9 cellular contexts compared by ENCODE assay signal in genomic region chr2:73690372-73691088, GRCh38. TPM values are rescaled to one million over a fixed set of nuclear protein-coding genes. Genes with fewer than 3 reads are reported as not detected.
DNase-seq lines count a peak whose midpoint lies in the region; ATAC-seq and TF ChIP-seq lines count a peak whose summit lies in the region.
"Not testable (repeated sequence)": the region's sequence is repeated elsewhere in the genome, so short reads cannot be mapped to it uniquely, and the experiment has no call there.
"Had no signal": no experiment of that assay in that cellular context is flagged by ENCODE, and none has a peak within 500 bp of the region (broad histone marks: within the 10 kb centered on the region; RNA-seq: fewer than 3 reads in every experiment).

No MANE protein-coding gene starts in this region.

- H3K4me2 ChIP-seq in GM23338; Loucy (ENCODE audit: low read depth, low read length, poor library complexity, severe bottlenecking): not testable (repeated sequence)

- H3K27me3 Mint-ChIP-seq in GM23338 (ENCODE audit: insufficient read depth, low read depth, poor library complexity): not testable (repeated sequence)

- not testable (repeated sequence) for H3K4me3 ChIP-seq in GM23338; Loucy (ENCODE audit: low read length, poor library complexity, severe bottlenecking); RWPE2 (ENCODE audit: severe bottlenecking); fibroblast of the aortic adventitia (ENCODE audit: low read depth, low read length); thyroid gland (replicated peaks in 1 of 3)

- in situ Hi-C loops in G401 (cut with HindIII; ENCODE audit: low sequenced_read_pairs): not testable (repeated sequence)

- H3K9ac ChIP-seq in Loucy (ENCODE audit: low read depth, low read length, poor library complexity, severe bottlenecking): not testable (repeated sequence)

- not testable (repeated sequence) for H3K27ac ChIP-seq in GM23338 (ENCODE audit: low read depth); RWPE2 (ENCODE audit: poor library complexity, severe bottlenecking); thyroid gland

- TF ChIP-seq CTCF in GM23338 (conservative IDR thresholded peaks at IDR 0.05; ENCODE audit: low read depth in 2 of 2) (peak in 1 of 2 experiments; percentile 57; a peak in 2 of 4 replicates), Loucy (conservative IDR thresholded peaks at IDR 0.05; ENCODE audit: low read length) (peak; percentile 68), RWPE2 (IDR thresholded peaks at IDR 0.05; ENCODE audit: poor library complexity, severe bottlenecking) (peak; percentile 75), fibroblast of the aortic adventitia (IDR thresholded peaks at IDR 0.05; ENCODE audit: insufficient read depth, low read length) (peak; percentile 60), thyroid gland (IDR thresholded peaks at IDR 0.05) (peak in 2 of 6 experiments; percentile 21 to 51)

- DNase-seq in G401 (ENCODE audit: low spot score) (peak; percentile 26), GM23338 (ENCODE audit: low spot score) (peak; percentile 54), fibroblast of the aortic adventitia (ENCODE audit: low read depth) (peak; percentile 24), myocyte (ENCODE audit: low read depth) (peak; percentile 13), thyroid gland (peak; percentile 3 to 5)
- DNase-seq in RWPE2 (ENCODE audit: low spot score): not testable (repeated sequence)
- peak; percentile 2 for DNase-seq in activated gamma-delta T cell treated with anti-CD3 and anti-CD28 coated beads, Interleukin-2, amount 50 U/mL, for 16 hours (ENCODE audit: low read depth)

- WGBS in thyroid gland, 2 donors: 59 to 66% methylated on average over 4 of the region's 4 CpGs

- H3K4me3 Mint-ChIP-seq in GM23338: not testable (repeated sequence)

- H3K9me3 Mint-ChIP-seq in GM23338: not testable (repeated sequence)

- not testable (repeated sequence) for H3F3A ChIP-seq in GM23338 (replicated peaks; ENCODE audit: low read depth); Loucy (ENCODE audit: low read depth)

- not testable (repeated sequence) for H3K27ac Mint-ChIP-seq in GM23338

- H3K9me2 ChIP-seq in GM23338 (ENCODE audit: insufficient read depth); Loucy (replicated peaks; ENCODE audit: low read depth, low read length): not testable (repeated sequence)

- not testable (repeated sequence) for H3K4me1 ChIP-seq in GM23338 (ENCODE audit: insufficient read depth); Loucy (ENCODE audit: insufficient read depth, low read length, poor library complexity, severe bottlenecking); RWPE2 (ENCODE audit: insufficient read depth, poor library complexity, severe bottlenecking); thyroid gland

- H3K27me3 ChIP-seq in GM23338 (ENCODE audit: insufficient read depth); Loucy (ENCODE audit: insufficient read depth, low read length, poor library complexity, severe bottlenecking); RWPE2 (ENCODE audit: insufficient read depth, poor library complexity, severe bottlenecking); thyroid gland: not testable (repeated sequence)

- H3K79me2 ChIP-seq in GM23338 (replicated peaks; ENCODE audit: insufficient read depth); Loucy (ENCODE audit: insufficient read depth, low read length): not testable (repeated sequence)

- ATAC-seq in GM23338 (peak; percentile 99), RWPE2 (ENCODE audit: low read depth) (peak; percentile 89)

- H3K9me3 ChIP-seq in Loucy (ENCODE audit: insufficient read depth, low read depth, low read length); RWPE2 (ENCODE audit: severe bottlenecking); thyroid gland: not testable (repeated sequence)

- not testable (repeated sequence) for H3K4me1 Mint-ChIP-seq in GM23338

- H3K36me3 ChIP-seq in GM23338 (ENCODE audit: insufficient read depth); Loucy (ENCODE audit: insufficient read depth, low read length); RWPE2 (ENCODE audit: low read depth); thyroid gland: not testable (repeated sequence)

- TF ChIP-seq POLR2A in thyroid gland (IDR thresholded peaks at IDR 0.05): not testable (repeated sequence)

- H3K36me3 Mint-ChIP-seq in GM23338 (ENCODE audit: low read depth): not testable (repeated sequence)

- intact Hi-C loops in thyroid gland (cut with DNase I): not testable (repeated sequence)

- not testable (repeated sequence) for H4K20me1 ChIP-seq in GM23338 (replicated peaks; ENCODE audit: insufficient read depth); Loucy (ENCODE audit: insufficient read depth, low read length, poor library complexity, severe bottlenecking)

- H2AFZ ChIP-seq in GM23338: not testable (repeated sequence)
- 0 out of 2 replicates have a peak overlapping the region, but pooled peaks have one; percentile 30 for H2AFZ ChIP-seq in Loucy (ENCODE audit: low read length)

RNA-seq across cellular contexts. Expression of gene TPRKB, which starts 46.6 kb away (rescaled TPM):
- total RNA-seq in G401 (2014; rRNA removed; shearing (Covaris generic)): 46.0 and 63.8 TPM in 2 replicates
- 31.2 and 39.5 TPM in 2 replicates for total RNA-seq in GM23338 (2014; rRNA removed; shearing (Covaris generic))
- 167 and 186 TPM in 2 replicates for polyA plus RNA-seq in GM23338 (2016; fragmentation: Nextera tagmentation; extraction: Ambion mirVana)
- 8.3 and 54.8 TPM in 2 replicates for total RNA-seq in fibroblast of the aortic adventitia (ENCODE audit: low replicate concordance)
- total RNA-seq in myocyte: 30.3 and 35.3 TPM in 2 replicates
- polyA plus RNA-seq in myocyte (2012): 17.8 TPM
- total RNA-seq in thyroid gland: 10 to 100 TPM; 16.2 to 25.7 (median 19.7) TPM

RNA-seq across cellular contexts. Expression of gene NAT8, which starts 48.3 kb away (rescaled TPM):
- total RNA-seq in G401 (2014; rRNA removed; shearing (Covaris generic)): not detected in 2 replicates
- not detected in 2 replicates for total RNA-seq in GM23338 (2014; rRNA removed; shearing (Covaris generic))
- not detected in 2 replicates for polyA plus RNA-seq in GM23338 (2016; fragmentation: Nextera tagmentation; extraction: Ambion mirVana)
- total RNA-seq in fibroblast of the aortic adventitia (ENCODE audit: low replicate concordance) (not detected in 2 replicates), myocyte (not detected in 2 replicates), thyroid gland (not detected)
- polyA plus RNA-seq in myocyte (2012): not detected
- total RNA-seq: cardiac septum had no signal
